In genomic region chr16:70065376-70065745, GRCh38 we compare ENCODE assay signal across 8 cellular contexts. TPM values are rescaled to one million over a fixed set of nuclear protein-coding genes. Genes with fewer than 3 reads are reported as not detected.
DNase-seq lines count a peak whose midpoint lies in the region; ATAC-seq and TF ChIP-seq lines count a peak whose summit lies in the region.
"Not testable (repeated sequence)": the region's sequence is repeated elsewhere in the genome, so short reads cannot be mapped to it uniquely, and the experiment has no call there.

No MANE protein-coding gene starts in this region.

- TF ChIP-seq CTCF in HFF-Myc (IDR thresholded peaks at IDR 0.05; ENCODE audit: low read depth, low read length, missing control alignments); osteoblast (IDR thresholded peaks at IDR 0.05; ENCODE audit: extremely low read depth, low read depth, low read length); vagina (IDR thresholded peaks at IDR 0.05): not testable (repeated sequence)

- peaks cover 48% of the 10 kb centered on the region for H3K79me2 ChIP-seq in osteoblast (ENCODE audit: insufficient read depth, low read length)

- H3K36me3 Mint-ChIP-seq in central memory CD8-positive, alpha-beta T cell (ENCODE audit: insufficient read depth), result peaks cover 11% of the 10 kb centered on the region

- H3K36me3 ChIP-seq in osteoblast (ENCODE audit: insufficient read depth, low read length); vagina: not testable (repeated sequence)

- not testable (repeated sequence) for H3K27me3 ChIP-seq in osteoblast (ENCODE audit: insufficient read depth, low read length); vagina

- not testable (repeated sequence) for H3K27me3 Mint-ChIP-seq in central memory CD8-positive, alpha-beta T cell

- not testable (repeated sequence) for TF ChIP-seq POLR2A in vagina (IDR thresholded peaks at IDR 0.05)

- intact Hi-C loops in vagina (cut with DNase I), result not testable (repeated sequence)

- peaks cover 11% of the 10 kb centered on the region for H4K20me1 ChIP-seq in osteoblast (ENCODE audit: insufficient read depth, low read length)

- H3K4me3 ChIP-seq in HFF-Myc (replicated peaks; ENCODE audit: low read depth, low read length) (peak overlapping the region; percentile 57), iPS-11a (ENCODE audit: low read depth, low read length) (peak overlapping the region; percentile 56), osteoblast (ENCODE audit: insufficient read depth, low read length) (peak overlapping the region; percentile 76), vagina (peak overlapping the region; percentile 73 to 79)

- H3K4me1 Mint-ChIP-seq in central memory CD8-positive, alpha-beta T cell, result not testable (repeated sequence)

- not testable (repeated sequence) for H3K9me3 ChIP-seq in osteoblast (ENCODE audit: low read depth, low read length); vagina

- not testable (repeated sequence) for H2AFZ ChIP-seq in osteoblast (ENCODE audit: low read length)

- not testable (repeated sequence) for DNase-seq in HFF-Myc (ENCODE audit: extremely low read depth, low read depth); central memory CD8-positive, alpha-beta T cell (ENCODE audit: low spot score in 2 of 2); osteoblast (ENCODE audit: insufficient read length, low spot score, missing footprints); vagina (ENCODE audit: extremely low spot score in 2 of 2)

- H3K27ac ChIP-seq in osteoblast (ENCODE audit: low read depth, low read length), result peak overlapping the region; percentile 51
- peak overlapping the region; percentile 90 for H3K27ac ChIP-seq in vagina

- not testable (repeated sequence) for H3K4me1 ChIP-seq in osteoblast (ENCODE audit: insufficient read depth, low read length)
- peaks cover 15% of the 10 kb centered on the region for H3K4me1 ChIP-seq in vagina

- H3K27ac Mint-ChIP-seq in central memory CD8-positive, alpha-beta T cell (ENCODE audit: low read depth), result not testable (repeated sequence)

- H3K4me3 Mint-ChIP-seq in central memory CD8-positive, alpha-beta T cell, result peak overlapping the region; percentile 76

- H3K9me3 Mint-ChIP-seq in central memory CD8-positive, alpha-beta T cell, result not testable (repeated sequence)

- ATAC-seq in GM18519 (IDR thresholded peaks at IDR 0.05; ENCODE audit: low FRiP score, unreplicated experiment) (peak; percentile 6), HG03520 (IDR thresholded peaks at IDR 0.05; ENCODE audit: unreplicated experiment) (peak; percentile 27)
- peak; percentile 34 to 36 for ATAC-seq in activated CD4-positive, CD25-positive, alpha-beta regulatory T cell treated with anti-CD3 and anti-CD28 coated beads, Interleukin-2, amount 50 U/mL, for 24 hours
- peak; percentile 29 for ATAC-seq in central memory CD8-positive, alpha-beta T cell (replicated peaks; ENCODE audit: extremely low read depth, poor library complexity, severe bottlenecking)

- H3K4me2 ChIP-seq in osteoblast (ENCODE audit: insufficient read depth, low read length), result peak overlapping the region; percentile 83

RNA-seq across cellular contexts. Expression of gene PDPR, which starts 48.8 kb away (rescaled TPM):
- total RNA-seq in osteoblast (23.2 and 34.2 TPM in 2 replicates), vagina (20.4 TPM)
